Comparison of ENCODE assay signal across 8 cellular contexts in genomic region chr9:41357918-41358404, GRCh38.
DNase-seq lines count a peak whose midpoint lies in the region; ATAC-seq, FAIRE-seq and TF ChIP-seq lines count a peak whose summit lies in the region.
"Not testable (repeated sequence)": the region's sequence is repeated elsewhere in the genome, so short reads cannot be mapped to it uniquely, and the experiment has no call there.

No MANE protein-coding gene starts in this region.

- not testable (repeated sequence) for H3K9me3 ChIP-seq in HUES64 (ENCODE audit: insufficient read depth, low read depth, low read length); kidney (ENCODE audit: control insufficient read depth in 1 of 2, low read length in 2 of 2); pancreas; suprapubic skin

- not testable (repeated sequence) for H3K9ac ChIP-seq in HUES64 (ENCODE audit: low read depth, low read length); kidney (ENCODE audit: low read length in 2 of 2)

- H3K27me3 Mint-ChIP-seq in CD14-positive monocyte (ENCODE audit: low read depth in 3 of 3): peaks cover 0 to 12% (median 1%) of the 10 kb centered on the region in 3 donors
- not testable (repeated sequence) for H3K27me3 Mint-ChIP-seq in T-helper 2 cell treated with Interferon-gamma antibody and Interleukin-4, amounts not matched to agents 5 μg/mL and 100 μg/mL, for 36 hours (ENCODE audit: low read depth); activated naive CD8-positive, alpha-beta T cell; effector memory CD8-positive, alpha-beta T cell

- TF ChIP-seq POLR2A in suprapubic skin (IDR thresholded peaks at IDR 0.05): not testable (repeated sequence)

- not testable (repeated sequence) for H3K36me3 ChIP-seq in HUES64 (ENCODE audit: insufficient read depth, low read length); kidney (ENCODE audit: control insufficient read depth in 1 of 2, insufficient read depth in 2 of 2, low read length in 2 of 2); pancreas; suprapubic skin

- not testable (repeated sequence) for ATAC-seq in effector memory CD8-positive, alpha-beta T cell (replicated peaks); pancreas

- not testable (repeated sequence) for H3K4me1 ChIP-seq in HUES64 (ENCODE audit: insufficient read depth, low read length); kidney (ENCODE audit: control insufficient read depth in 1 of 2, insufficient read depth in 1 of 2, low read depth in 1 of 2, low read length in 2 of 2); pancreas
- H3K4me1 ChIP-seq in suprapubic skin: peaks cover 11% of the 10 kb centered on the region

- H3K4me3 ChIP-seq in HUES64 (ENCODE audit: low read length): peak overlapping the region; percentile 65; the same call in 1 of the 2 replicates
- not testable (repeated sequence) for H3K4me3 ChIP-seq in kidney (ENCODE audit: low read length in 2 of 2)
- peak overlapping the region in 2 of 4 donors; percentile 39 to 72 for H3K4me3 ChIP-seq in pancreas
- peak overlapping the region; percentile 68 for H3K4me3 ChIP-seq in suprapubic skin

- H3K27ac ChIP-seq in HUES64 (ENCODE audit: low read depth, low read length); kidney (ENCODE audit: low read depth in 2 of 2, low read length in 2 of 2); suprapubic skin: not testable (repeated sequence)
- peak overlapping the region in 3 of 4 donors; percentile 65 to 83 (median 81) for H3K27ac ChIP-seq in pancreas

- H3K4me1 Mint-ChIP-seq in CD14-positive monocyte: peaks cover 12% of the 10 kb centered on the region
- not testable (repeated sequence) for H3K4me1 Mint-ChIP-seq in T-helper 2 cell treated with Interferon-gamma antibody and Interleukin-4, amounts not matched to agents 5 μg/mL and 100 μg/mL, for 36 hours (ENCODE audit: low read depth); activated naive CD8-positive, alpha-beta T cell (ENCODE audit: low read depth); effector memory CD8-positive, alpha-beta T cell (ENCODE audit: low read depth in 2 of 2)

- not testable (repeated sequence) for H3K36me3 Mint-ChIP-seq in CD14-positive monocyte; T-helper 2 cell treated with Interferon-gamma antibody and Interleukin-4, amounts not matched to agents 5 μg/mL and 100 μg/mL, for 36 hours (ENCODE audit: low read depth); activated naive CD8-positive, alpha-beta T cell
- peaks cover 12% of the 10 kb centered on the region for H3K36me3 Mint-ChIP-seq in effector memory CD8-positive, alpha-beta T cell (ENCODE audit: insufficient read depth)

- TF ChIP-seq CTCF in CD14-positive monocyte (IDR thresholded peaks at IDR 0.05); kidney (IDR thresholded peaks at IDR 0.05; ENCODE audit: borderline replicate concordance, extremely low read depth, insufficient read depth); pancreas (IDR thresholded peaks at IDR 0.05); suprapubic skin (IDR thresholded peaks at IDR 0.05): not testable (repeated sequence)

- FAIRE-seq in kidney (lab: Jason Lieb, UNC); pancreas (lab: Jason Lieb, UNC): not testable (repeated sequence)

- 81% methylated on average over 29 of the region's 31 CpGs for WGBS in HUES64
- WGBS in pancreas, 2 donors: 27% methylated on average over 28 of the region's 31 CpGs; no CpG with 5 or more reads in 1 of the 2 donors
- 55% methylated on average over 14 of the region's 31 CpGs for WGBS in suprapubic skin

- intact Hi-C loops in CD14-positive monocyte (cut with micrococcal nuclease); kidney (cut with DNase I); pancreas (cut with DNase I): not testable (repeated sequence)

- not testable (repeated sequence) for H3K27me3 ChIP-seq in HUES64 (ENCODE audit: insufficient read depth, low read length); pancreas; suprapubic skin

- H3K4me3 Mint-ChIP-seq in CD14-positive monocyte: peak overlapping the region; percentile 60 to 98
- peak overlapping the region; percentile 99 for H3K4me3 Mint-ChIP-seq in T-helper 2 cell treated with Interferon-gamma antibody and Interleukin-4, amounts not matched to agents 5 μg/mL and 100 μg/mL, for 36 hours
- peak overlapping the region; percentile 97 for H3K4me3 Mint-ChIP-seq in activated naive CD8-positive, alpha-beta T cell
- peak overlapping the region; percentile 68 to 98 for H3K4me3 Mint-ChIP-seq in effector memory CD8-positive, alpha-beta T cell

- peak overlapping the region in 3 of 7 donors; percentile 91 to 96 (median 95) for H3K27ac Mint-ChIP-seq in CD14-positive monocyte
- peak overlapping the region; percentile 75 for H3K27ac Mint-ChIP-seq in T-helper 2 cell treated with Interferon-gamma antibody and Interleukin-4, amounts not matched to agents 5 μg/mL and 100 μg/mL, for 36 hours
- H3K27ac Mint-ChIP-seq in activated naive CD8-positive, alpha-beta T cell: peak overlapping the region; percentile 79
- peak overlapping the region in 1 of 2 donors; percentile 97 for H3K27ac Mint-ChIP-seq in effector memory CD8-positive, alpha-beta T cell

- not testable (repeated sequence) for H3K9me3 Mint-ChIP-seq in CD14-positive monocyte; T-helper 2 cell treated with Interferon-gamma antibody and Interleukin-4, amounts not matched to agents 5 μg/mL and 100 μg/mL, for 36 hours; activated naive CD8-positive, alpha-beta T cell (ENCODE audit: low read depth); effector memory CD8-positive, alpha-beta T cell

- TF ChIP-seq EP300 in suprapubic skin (IDR thresholded peaks at IDR 0.05): not testable (repeated sequence)

- not testable (repeated sequence) for DNase-seq in CD14-positive monocyte (ENCODE audit: low spot score); T-helper 2 cell treated with Interferon-gamma antibody and Interleukin-4, amounts not matched to agents 5 μg/mL and 100 μg/mL, for 36 hours (ENCODE audit: low spot score); effector memory CD8-positive, alpha-beta T cell; suprapubic skin (ENCODE audit: low spot score in 2 of 2)
- DNase-seq in kidney (peak; percentile 57), pancreas (peak in 3 of 6 donors; percentile 7 to 62 (median 47))
